Comparison of ENCODE assay signal across 1 cellular context in genomic region chr17:8051831-8052230, GRCh38.
TF ChIP-seq lines count a peak whose summit lies in the region.

No MANE protein-coding gene starts in this region.

TF ChIP-seq in H1, 55 proteins besides CTCF, POLR2A, EP300 and RAD21:
- no peak for TF ChIP-seq TEAD4 (IDR thresholded peaks at IDR 0.05; ENCODE audit: low read depth, low read length)
